9 cellular contexts compared by ENCODE assay signal in the genomic region with DNA sequence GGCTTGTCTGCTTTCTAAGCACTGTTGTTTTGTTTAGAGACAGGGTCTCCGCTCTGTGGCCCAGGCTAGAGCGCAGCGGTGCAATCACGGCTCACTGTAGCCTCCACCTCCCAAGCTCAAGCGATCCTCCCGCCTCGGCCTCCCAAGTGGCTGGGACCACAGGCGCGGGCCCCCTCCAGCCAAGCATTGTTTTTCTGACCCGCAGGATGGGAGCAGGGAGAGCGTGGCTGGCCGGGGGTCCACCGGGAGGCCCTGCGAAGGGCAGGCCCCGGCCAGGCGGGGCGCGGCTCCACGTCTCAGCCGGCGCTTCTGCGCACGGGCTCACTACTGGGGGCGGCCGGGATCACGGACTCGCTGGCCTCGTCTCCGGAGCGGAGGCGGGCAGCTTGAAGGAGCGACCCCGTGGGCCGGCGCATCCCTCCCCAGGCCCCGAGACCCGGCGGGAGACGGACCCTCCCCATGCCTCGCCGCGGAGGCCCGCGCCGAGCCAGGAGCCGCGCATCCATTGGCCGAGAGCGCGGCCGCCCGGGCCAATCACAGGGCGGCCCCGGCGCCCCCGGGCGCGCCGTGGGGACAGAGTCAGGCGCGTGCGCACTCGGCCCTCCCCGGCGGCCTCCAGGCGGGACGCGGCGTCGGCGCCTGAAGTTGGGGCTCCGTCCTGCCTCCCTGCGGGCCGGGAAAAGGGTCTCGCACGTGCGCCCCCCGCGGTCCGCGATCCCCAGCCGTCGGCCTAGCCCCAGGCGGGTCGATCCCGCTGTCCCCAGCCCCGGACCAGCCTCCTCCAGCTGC. TPM values are rescaled to one million over a fixed set of nuclear protein-coding genes. Genes with fewer than 3 reads are reported as not detected.
DNase-seq lines count a peak whose midpoint lies in the region; ATAC-seq and TF ChIP-seq lines count a peak whose summit lies in the region.
"Had no signal": no experiment of that assay in that cellular context is flagged by ENCODE, and none has a peak within 500 bp of the region (broad histone marks: within the 10 kb centered on the region; RNA-seq: fewer than 3 reads in every experiment).

No MANE protein-coding gene starts in this region.

- H3K79me2 ChIP-seq in mesendoderm (ENCODE audit: control insufficient read depth, insufficient read depth, low read length): no peaks in the 10 kb centered on the region

- H3K4me1 Mint-ChIP-seq in Caco-2 (ENCODE audit: low read depth, unreplicated experiment): peaks cover 6% of the 10 kb centered on the region
- peaks cover 0 to 4% of the 10 kb centered on the region in 2 donors for H3K4me1 Mint-ChIP-seq in effector memory CD8-positive, alpha-beta T cell (ENCODE audit: low read depth in 2 of 2)

- BruUV-seq in Caco-2 (replicated peaks; lab: Mats Ljungman, UMichigan): TSS peak; percentile 88

- H4K5ac ChIP-seq in mesendoderm (ENCODE audit: low read length): no peak overlapping the region

- no peak overlapping the region for H2BK5ac ChIP-seq in mesendoderm (ENCODE audit: low read length)

- H3K27me3 ChIP-seq in Caco-2 (replicated peaks; ENCODE audit: control insufficient read depth, insufficient read depth, low read length): no peaks in the 10 kb centered on the region
- H3K27me3 ChIP-seq in mesendoderm (ENCODE audit: insufficient read depth, low read length, poor library complexity): no peaks in the 10 kb centered on the region

- H3K18ac ChIP-seq in mesendoderm (ENCODE audit: low read length): peak overlapping the region; percentile 89

- POLR2A ChIA-PET in Caco-2 (lab: Charles Lee): no interaction called here

- H3K9me3 ChIP-seq in Caco-2: no peaks in the 10 kb centered on the region

- no peaks in the 10 kb centered on the region for H3K36me3 Mint-ChIP-seq in Caco-2 (ENCODE audit: insufficient read depth, unreplicated experiment)
- H3K36me3 Mint-ChIP-seq in effector memory CD8-positive, alpha-beta T cell (ENCODE audit: insufficient read depth): peaks cover 9% of the 10 kb centered on the region

- peak overlapping the region; percentile 53 for H3K4me3 Mint-ChIP-seq in Caco-2 (ENCODE audit: unreplicated experiment)
- H3K4me3 Mint-ChIP-seq in effector memory CD8-positive, alpha-beta T cell: peak overlapping the region; percentile 38 to 54

- CTCF ChIA-PET in Caco-2 (lab: Charles Lee): interaction anchor here (1.0 kb wide), 1 partner anchor 47 kb away, joined by 4 read pairs; no protein-coding TSS in a partner anchor

- H3K9me3 Mint-ChIP-seq in Caco-2 (ENCODE audit: unreplicated experiment): no peaks in the 10 kb centered on the region
- no peaks in the 10 kb centered on the region for H3K9me3 Mint-ChIP-seq in effector memory CD8-positive, alpha-beta T cell

- no peak overlapping the region for H2BK15ac ChIP-seq in mesendoderm (replicated peaks; ENCODE audit: low read depth)

- H2AK5ac ChIP-seq in mesendoderm (ENCODE audit: low read length): no peak overlapping the region

- peak overlapping the region; percentile 27 for H3K27ac ChIP-seq in mesendoderm (ENCODE audit: low read depth, low read length)
- H3K27ac ChIP-seq: SK-N-MC had no signal

- peak overlapping the region; percentile 60 for H3K4me2 ChIP-seq in mesendoderm (ENCODE audit: low read length)

- H4K8ac ChIP-seq in mesendoderm (ENCODE audit: low read depth, low read length): peak overlapping the region; percentile 94

- peak overlapping the region; percentile 11 for H2BK120ac ChIP-seq in mesendoderm (ENCODE audit: low read depth, low read length)

- peak; percentile 79 to 92 for DNase-seq in Caco-2
- DNase-seq in NCI-H446 (lab: John Stamatoyannopoulos, UW): peak; percentile 38 to 93
- DNase-seq in activated CD8-positive, alpha-beta memory T cell treated with anti-CD3 and anti-CD28 coated beads for 24 hours: peak; percentile 91
- peak; percentile 43 to 69 (median 63) for DNase-seq in effector memory CD8-positive, alpha-beta T cell
- peak; percentile 75 for DNase-seq in mesendoderm
- peak; percentile 68 for DNase-seq in stimulated activated CD8-positive, alpha-beta memory T cell treated with anti-CD3 and anti-CD28 coated beads, Interleukin-12 subunit alpha, Interleukin-12 subunit beta, amount 100 ng/mL, for 4 hours (ENCODE audit: low read depth)
- no peak for DNase-seq in NCI-H1694 treated with DMSO at 0.1 percent for 48 hours (lab: John Stamatoyannopoulos, UW)

- peak overlapping the region; percentile 85 for H3K56ac ChIP-seq in mesendoderm (ENCODE audit: low read length)

- H3K27ac Mint-ChIP-seq in Caco-2 (ENCODE audit: unreplicated experiment): no peak overlapping the region
- H3K27ac Mint-ChIP-seq in effector memory CD8-positive, alpha-beta T cell: no peak overlapping the region

- H3K36me3 ChIP-seq in Caco-2 (ENCODE audit: control insufficient read depth, insufficient read depth, low read length) (no peaks in the 10 kb centered on the region), mesendoderm (ENCODE audit: control insufficient read depth, insufficient read depth, low read length) (no peaks in the 10 kb centered on the region)

- no peak for TF ChIP-seq CTCF in Caco-2 (IDR thresholded peaks at IDR 0.05; ENCODE audit: insufficient read depth in 1 of 2, low read depth in 1 of 2, low read length in 1 of 2, severe bottlenecking in 1 of 2, unreplicated experiment in 1 of 2)

- intact Hi-C loops in Caco-2 (cut with micrococcal nuclease; ENCODE audit: unreplicated experiment): no loop called here

- H3K4ac ChIP-seq in mesendoderm (ENCODE audit: low read depth, low read length): peak overlapping the region; percentile 49

- no peaks in the 10 kb centered on the region for H3K79me1 ChIP-seq in mesendoderm (ENCODE audit: low read length)

- no CpG with 5 or more reads among the region's 87 CpGs for WGBS in mesendoderm (ENCODE audit: extremely low coverage, insufficient coverage, low lambda C conversion rate)

- ATAC-seq in HG02571 (IDR thresholded peaks at IDR 0.05; ENCODE audit: unreplicated experiment): peak; percentile 55
- ATAC-seq in effector memory CD8-positive, alpha-beta T cell (replicated peaks): peak; percentile 74

- H3K4me3 ChIP-seq in Caco-2 (ENCODE audit: low read depth, low read length) (peak overlapping the region; percentile 89), mesendoderm (ENCODE audit: low read length) (no peak overlapping the region)
- H3K4me3 ChIP-seq: SK-N-MC had no signal

- no peak overlapping the region for H3K23ac ChIP-seq in mesendoderm (ENCODE audit: low read length)

- H3K4me1 ChIP-seq in Caco-2 (peaks cover 22% of the 10 kb centered on the region), mesendoderm (ENCODE audit: control insufficient read depth, low read depth, low read length) (no peaks in the 10 kb centered on the region)

- no peaks in the 10 kb centered on the region for H3K27me3 Mint-ChIP-seq in Caco-2 (ENCODE audit: insufficient read depth, unreplicated experiment)
- H3K27me3 Mint-ChIP-seq in effector memory CD8-positive, alpha-beta T cell: peaks cover 34 to 47% of the 10 kb centered on the region in 2 donors

- H3K9ac ChIP-seq in mesendoderm (ENCODE audit: low read length): peak overlapping the region; percentile 75

RNA-seq across cellular contexts. Expression of a gene that starts 24.9 kb away (rescaled TPM):
- total RNA-seq in Caco-2 (2022): 1,436 and 1,933 TPM in 2 replicates
- 9,422 TPM for polyA plus RNA-seq in mesendoderm (2013, experiment 1 of 2)
- 9,613 TPM for polyA plus RNA-seq in mesendoderm (2013, experiment 2 of 2)

RNA-seq across cellular contexts. Expression of a gene that starts 40.5 kb away (rescaled TPM):
- total RNA-seq in Caco-2 (2022): 2.1 and 2.9 TPM in 2 replicates
- not detected for polyA plus RNA-seq in mesendoderm (2013, experiment 1 of 2)
- not detected for polyA plus RNA-seq in mesendoderm (2013, experiment 2 of 2)
